10 cellular contexts compared by ENCODE assay signal in genomic region chr4:46993075-46994006, GRCh38. TPM values are rescaled to one million over a fixed set of nuclear protein-coding genes. Genes with fewer than 3 reads are reported as not detected.
DNase-seq lines count a peak whose midpoint lies in the region; ATAC-seq and TF ChIP-seq lines count a peak whose summit lies in the region.
"Had no signal": no experiment of that assay in that cellular context is flagged by ENCODE, and none has a peak within 500 bp of the region (broad histone marks: within the 10 kb centered on the region; RNA-seq: fewer than 3 reads in every experiment).

Gene GABRA4 (minus strand): TSS chr4:46993581. CDS start chr4:46993424, 157 bp downstream.

- no peaks in the 10 kb centered on the region for H3K9me3 ChIP-seq in duodenal mucosa (ENCODE audit: control insufficient read depth in 1 of 2, low read length in 2 of 2)
- no peaks in the 10 kb centered on the region for H3K9me3 ChIP-seq in mucosa of descending colon

- peak; percentile 54 for ATAC-seq in mucosa of descending colon

- intact Hi-C loops in mucosa of descending colon (cut with DNase I, micrococcal nuclease) = no loop called here

- H3K27me3 ChIP-seq in HL-60 (ENCODE audit: insufficient read depth, poor library complexity, severe bottlenecking) (peaks cover 31% of the 10 kb centered on the region), duodenal mucosa (ENCODE audit: control insufficient read depth in 1 of 2, insufficient read depth in 2 of 2, low read length in 2 of 2) (peaks cover 14 to 24% of the 10 kb centered on the region in 2 donors)

- H3K9ac ChIP-seq in duodenal mucosa (ENCODE audit: low read depth in 1 of 2, low read length in 2 of 2) = peak within 1 kb of the TSS in 1 of 2 donors; percentile 25

- H3K4me1 ChIP-seq in duodenal mucosa (ENCODE audit: control insufficient read depth in 1 of 2, insufficient read depth in 2 of 2, low read length in 2 of 2) (peaks cover 12 to 22% of the 10 kb centered on the region in 2 donors), mucosa of descending colon (ENCODE audit: low read depth) (peaks cover 4% of the 10 kb centered on the region)

- DNase-seq in AG08396 (ENCODE audit: low spot score) (peak; percentile 12), HL-60 (ENCODE audit: low read depth in 1 of 2, low spot score in 1 of 2) (no peak), mucosa of descending colon (no peak), DMS79 (lab: John Stamatoyannopoulos, UW) (no peak), middle frontal gyrus (ENCODE audit: extremely low spot score, low spot score) (no peak), ureter (ENCODE audit: low spot score) (no peak)
- DNase-seq in activated CD8-positive, alpha-beta memory T cell treated with anti-CD3 and anti-CD28 coated beads for 24 hours = no peak
- DNase-seq: naive B cell had no signal

- no peak within 1 kb of the TSS for H3K27ac ChIP-seq in HL-60 (replicated peaks)
- H3K27ac ChIP-seq in duodenal mucosa (ENCODE audit: low read depth, low read length) = no peak within 1 kb of the TSS

- H3K4me3 ChIP-seq in HL-60 (replicated peaks; ENCODE audit: insufficient read depth, low read length) (peak within 1 kb of the TSS; percentile 46), duodenal mucosa (ENCODE audit: low read depth in 1 of 2, low read length in 2 of 2) (peak within 1 kb of the TSS; percentile 62 to 69), mucosa of descending colon (no peak within 1 kb of the TSS)

- TF ChIP-seq CTCF in HL-60 (IDR thresholded peaks at IDR 0.05; ENCODE audit: insufficient read depth, low read length) = no peak
- no peak for TF ChIP-seq CTCF in mucosa of descending colon (IDR thresholded peaks at IDR 0.05)

- H3K36me3 ChIP-seq in duodenal mucosa (ENCODE audit: control insufficient read depth in 1 of 2, insufficient read depth in 2 of 2, low read length in 2 of 2) (no peaks in the 10 kb centered on the region), mucosa of descending colon (ENCODE audit: low read depth) (no peaks in the 10 kb centered on the region)

RNA-seq across cellular contexts. Expression of gene GABRA4, which starts in this region (rescaled TPM):
- under 1 TPM in 2 of 3 donors, not detected in 1; 0.32 to 0.99 TPM for total RNA-seq in mucosa of descending colon
- not detected for total RNA-seq in ureter
- total RNA-seq: T-helper 1 cell treated with Interleukin-12 subunit alpha and Interleukin-12 subunit beta and Interleukin-4 antibody, amounts not matched to agents 30 ng/mL and 1 ng/mL, for 36 hours had no signal

Comparison
In these comparisons a context has a peak if more than half of its experiments do, and no peak if none do; other contexts are left out.
1. Peak in ATAC-seq in mucosa of descending colon; RNA of the gene not detected or under 1 TPM.